ENCODE assay signal across 28 cellular contexts in the genomic region with DNA sequence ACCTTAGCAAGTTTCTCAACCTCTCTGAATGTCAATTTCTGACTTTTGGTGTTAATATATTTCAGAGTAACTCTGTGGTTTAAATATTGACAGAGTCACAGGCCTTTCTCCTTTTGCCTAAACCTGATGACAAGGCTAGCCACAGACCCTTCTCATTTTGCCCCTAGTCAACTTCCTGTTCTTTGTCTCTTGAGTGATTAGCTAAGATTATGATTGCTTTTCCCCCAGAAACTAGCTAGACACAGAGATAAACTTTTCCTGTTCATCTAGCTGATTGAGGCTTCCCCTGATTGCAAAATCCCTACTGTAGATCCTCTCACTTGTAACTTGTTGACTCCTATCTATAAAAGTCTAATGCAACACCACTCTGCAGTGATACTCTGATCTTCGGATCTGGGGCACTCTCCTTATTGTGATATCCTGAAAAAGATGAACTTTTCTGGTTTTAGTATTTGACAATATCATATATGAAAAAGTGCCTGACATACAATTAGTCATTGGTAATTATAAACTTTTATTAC.
"Had no signal": no experiment of that assay in that cellular context is flagged by ENCODE, and none has a peak within 500 bp of the region (broad histone marks: within the 10 kb centered on the region; RNA-seq: fewer than 3 reads in every experiment).

No MANE protein-coding gene starts in this region.

- ATAC-seq: gastroesophageal sphincter; left cardiac atrium; stimulated activated naive B cell treated with anti-CD40 and anti-IgM and Interleukin-4, amounts not matched to agents 10 μg/mL and 1 μg/mL and 100 μg/mL, for 72 hours; WTC11 had no signal

- DNase-seq: activated CD4-positive, alpha-beta memory T cell treated with anti-CD3 and anti-CD28 coated beads, Interleukin-2, amount 10 ng/mL, durations not matched to agents 7 days and 5 days; activated CD4-positive, alpha-beta T cell treated with anti-CD3 and anti-CD28 coated beads for 1 hour; activated CD4-positive, alpha-beta T cell treated with anti-CD3 and anti-CD28 coated beads, Interleukin-2, amount 10 ng/mL, durations not matched to agents 7 days and 5 days; activated CD8-positive, alpha-beta memory T cell treated with anti-CD3 and anti-CD28 coated beads, Interleukin-2, amount 50 U/mL, for 48 hours; activated gamma-delta T cell; activated naive CD4-positive, alpha-beta T cell treated with anti-CD3 and anti-CD28 coated beads, Interleukin-2, amount 10 ng/mL, durations not matched to agents 7 days and 5 days; activated naive CD8-positive, alpha-beta T cell treated with anti-CD3 and anti-CD28 coated beads, Interleukin-2, amount 10 ng/mL, durations not matched to agents 7 days and 5 days; activated T-cell treated with anti-CD3 and anti-CD28 coated beads, Interleukin-2, amount 50 U/mL, for 24 hours; cerebellar nuclear complex; colonic mucosa; dorsolateral prefrontal cortex; effector memory CD4-positive, alpha-beta T cell; erythroblast; islet precursor cell; left cardiac atrium; mammary epithelial cell; naive B cell; nephron progenitor cell; ovary; sigmoid colon; small intestine; stimulated activated CD4-positive, alpha-beta T cell treated with anti-CD3 and anti-CD28 coated beads, Interleukin-1b, Interleukin-23, amount 100 ng/mL, for 48 hours; stimulated activated naive B cell treated with anti-CD40 and anti-IgM and Interleukin-4, amounts not matched to agents 10 μg/mL and 1 μg/mL and 100 μg/mL, for 72 hours; stomach; T-helper 2 cell; thyroid gland had no signal
